Comparison of ENCODE assay signal across 8 cellular contexts in the genomic region with DNA sequence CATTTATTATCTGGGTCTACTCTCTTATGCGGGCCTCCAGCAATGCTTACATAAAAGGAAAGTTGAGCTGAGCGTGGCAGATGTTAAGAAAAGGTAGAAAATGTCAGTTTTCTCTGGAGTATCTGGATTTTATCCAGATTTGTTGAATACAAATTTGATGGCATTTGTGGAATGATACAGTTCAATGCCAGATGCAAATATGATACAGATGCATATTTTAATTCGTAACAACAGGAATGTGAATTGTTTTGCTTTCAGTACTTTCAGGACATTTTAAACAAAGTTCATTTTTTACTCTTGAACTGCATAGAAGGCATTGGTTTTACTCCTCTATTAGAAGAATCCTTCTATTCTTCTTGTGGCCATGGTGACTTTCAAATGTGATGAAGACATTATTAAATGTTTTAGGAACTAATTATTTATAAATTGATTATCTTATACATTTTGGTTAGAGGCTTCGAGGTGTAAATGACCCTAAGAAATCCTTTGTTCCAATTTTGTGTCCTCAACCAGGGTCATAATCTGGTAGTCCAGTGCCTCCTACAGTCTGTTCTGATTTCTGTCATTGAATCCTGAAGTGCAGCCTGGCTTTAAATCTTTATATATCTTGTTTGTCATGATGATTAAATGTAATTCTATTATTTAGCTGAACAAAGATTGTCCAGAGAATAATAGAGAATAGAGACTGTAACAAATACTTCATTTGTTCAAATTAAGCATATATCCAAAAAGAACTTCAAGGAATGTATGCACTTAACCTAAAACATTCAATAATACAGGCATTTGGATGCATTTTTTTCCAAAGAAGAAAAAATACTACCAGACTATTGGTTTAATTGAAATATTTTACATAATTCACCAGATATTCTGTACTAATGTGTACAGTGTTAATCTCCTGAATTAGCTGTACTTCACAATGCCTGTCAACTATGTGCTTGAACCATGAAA.
A peak's percentile ranks its signal among the peaks of the same experiment; 100 is the strongest.
DNase-seq lines count a peak whose midpoint lies in the region; ATAC-seq, FAIRE-seq and TF ChIP-seq lines count a peak whose summit lies in the region.

No MANE protein-coding gene starts in this region.

- no peaks in the 10 kb centered on the region for H3K9me2 ChIP-seq in OCI-LY1 (ENCODE audit: low read depth, low read length)

- TF ChIP-seq CTCF in OCI-LY1 (IDR thresholded peaks at IDR 0.05; ENCODE audit: low read length) = 0 out of 2 replicates have a peak, but pooled peaks have one; percentile 24
- TF ChIP-seq CTCF in psoas muscle (IDR thresholded peaks at IDR 0.05) = peak; percentile 61

- peak; percentile 55 for FAIRE-seq in A204.1 (lab: Jason Lieb, UNC)

- H2AFZ ChIP-seq in OCI-LY1 (ENCODE audit: low read length) = no peak overlapping the region

- no peaks in the 10 kb centered on the region for H4K20me1 ChIP-seq in OCI-LY1 (ENCODE audit: insufficient read depth, low read length)

- no peaks in the 10 kb centered on the region for H3K79me2 ChIP-seq in OCI-LY1 (ENCODE audit: insufficient read depth, low read length)

- H3K4me1 ChIP-seq in OCI-LY1 (ENCODE audit: insufficient read depth, low read length, severe bottlenecking) (no peaks in the 10 kb centered on the region), psoas muscle (peaks cover 12% of the 10 kb centered on the region)

- H3K27ac Mint-ChIP-seq in activated CD4-positive, alpha-beta T cell treated with anti-CD3 and anti-CD28 coated beads, Interleukin-2, amount 10 ng/mL, durations not matched to agents 7 days and 5 days = no peak overlapping the region

- H3K4me2 ChIP-seq in OCI-LY1 (ENCODE audit: low read length) = no peak overlapping the region

- no peak overlapping the region for H3K9ac ChIP-seq in OCI-LY1 (ENCODE audit: low read length)

- CTCF ChIA-PET in activated CD4-positive, alpha-beta T cell treated with anti-CD3 and anti-CD28 coated beads, Interleukin-2, amount 10 ng/mL, durations not matched to agents 7 days and 5 days (lab: Charles Lee) = interaction anchor here (0.6 to 1.5 kb wide), 2 partner anchors 26 to 581 kb away, joined by 3 read pairs; no protein-coding TSS in a partner anchor

- ATAC-seq in GM18502 (IDR thresholded peaks at IDR 0.05; ENCODE audit: poor library complexity, unreplicated experiment) (peak; percentile 70), psoas muscle (peak; percentile 63 to 90 (median 75))
- ATAC-seq in activated CD4-positive, CD25-positive, alpha-beta regulatory T cell treated with anti-CD3 and anti-CD28 coated beads, Interleukin-2, amount 50 U/mL, for 24 hours = no peak

- H3K36me3 ChIP-seq in OCI-LY1 (ENCODE audit: insufficient read depth, low read length) (no peaks in the 10 kb centered on the region), psoas muscle (ENCODE audit: insufficient read depth in 1 of 2, low read depth in 1 of 2) (peaks cover 8 to 73% of the 10 kb centered on the region in 2 donors)

- intact Hi-C loops in psoas muscle (cut with DNase I) = loop anchor here (5.0 kb wide), 1 partner anchor 290 kb away; a partner anchor contains a TSS

- DNase-seq in fibroblast of gingiva (ENCODE audit: low read depth) (peak; percentile 81), psoas muscle (no peak)
- no peak for DNase-seq in activated CD4-positive, CD25-positive, alpha-beta regulatory T cell treated with anti-CD3 and anti-CD28 coated beads, Interleukin-2, amount 50 U/mL, for 72 hours
- no peak for DNase-seq in activated CD4-positive, alpha-beta T cell treated with anti-CD3 and anti-CD28 coated beads, Interleukin-2, amount 10 ng/mL, durations not matched to agents 7 days and 5 days

- H3K27me3 Mint-ChIP-seq in activated CD4-positive, alpha-beta T cell treated with anti-CD3 and anti-CD28 coated beads, Interleukin-2, amount 10 ng/mL, durations not matched to agents 7 days and 5 days = peaks cover 3% of the 10 kb centered on the region

- POLR2A ChIA-PET in activated CD4-positive, alpha-beta T cell treated with anti-CD3 and anti-CD28 coated beads, Interleukin-2, amount 10 ng/mL, durations not matched to agents 7 days and 5 days (lab: Charles Lee) = no interaction called here

- H3F3A ChIP-seq in OCI-LY1 (ENCODE audit: insufficient read depth, low read length) = no peaks in the 10 kb centered on the region

- no peaks in the 10 kb centered on the region for H3K36me3 Mint-ChIP-seq in activated CD4-positive, alpha-beta T cell treated with anti-CD3 and anti-CD28 coated beads, Interleukin-2, amount 10 ng/mL, durations not matched to agents 7 days and 5 days (ENCODE audit: low read depth)

- no peak overlapping the region for H3K4me3 Mint-ChIP-seq in activated CD4-positive, alpha-beta T cell treated with anti-CD3 and anti-CD28 coated beads, Interleukin-2, amount 10 ng/mL, durations not matched to agents 7 days and 5 days

- WGBS in psoas muscle, 3 donors = 33 to 41% (median 35%) methylated on average over 4 of the region's 4 CpGs

- H3K9me3 ChIP-seq in OCI-LY1 (ENCODE audit: low read length) (no peaks in the 10 kb centered on the region), psoas muscle (no peaks in the 10 kb centered on the region)

- H3K27ac ChIP-seq in OCI-LY1 (ENCODE audit: low read depth, low read length, poor library complexity, severe bottlenecking) = no peak overlapping the region
- no peak overlapping the region for H3K27ac ChIP-seq in psoas muscle

- no peaks in the 10 kb centered on the region for H3K27me3 ChIP-seq in OCI-LY1 (ENCODE audit: insufficient read depth, low read length)
- H3K27me3 ChIP-seq in psoas muscle (ENCODE audit: insufficient read depth in 3 of 3, low read length in 2 of 3) = no peaks in the 10 kb centered on the region

- H3K9me3 Mint-ChIP-seq in activated CD4-positive, alpha-beta T cell treated with anti-CD3 and anti-CD28 coated beads, Interleukin-2, amount 10 ng/mL, durations not matched to agents 7 days and 5 days = no peaks in the 10 kb centered on the region

- H3K4me3 ChIP-seq in OCI-LY1 (ENCODE audit: low read depth, low read length, poor library complexity, severe bottlenecking) = no peak overlapping the region
- H3K4me3 ChIP-seq in psoas muscle = no peak overlapping the region

- H3K4me1 Mint-ChIP-seq in activated CD4-positive, alpha-beta T cell treated with anti-CD3 and anti-CD28 coated beads, Interleukin-2, amount 10 ng/mL, durations not matched to agents 7 days and 5 days = peaks cover 14% of the 10 kb centered on the region

Comparison
In these comparisons a context has a peak if more than half of its experiments do, and no peak if none do; other contexts are left out.
1. ATAC-seq: peak in GM18502 (single experiment) and psoas muscle (4 of 4); none in activated CD4-positive, CD25-positive, alpha-beta regulatory T cell treated with anti-CD3 and anti-CD28 coated beads, Interleukin-2, amount 50 U/mL, for 24 hours (0 of 2).